Comparison of ENCODE assay signal across 8 cellular contexts in genomic region chr11:22920939-22921565, GRCh38.
DNase-seq lines count a peak whose midpoint lies in the region; ATAC-seq, FAIRE-seq and TF ChIP-seq lines count a peak whose summit lies in the region.

No MANE protein-coding gene starts in this region.

- in situ Hi-C loops in K562 (cut with MboI) = no loop called here

- no peaks in the 10 kb centered on the region for H3K79me2 ChIP-seq in K562 (ENCODE audit: control insufficient read depth, insufficient read depth, low read length)

- H3K27ac ChIP-seq in K562 (ENCODE audit: extremely low read depth, low read depth, low read length) = no peak overlapping the region

- no TSS peak for BruUV-seq in K562 (replicated peaks; lab: Mats Ljungman, UMichigan)

- H3K4me3 ChIP-seq in K562 = no peak overlapping the region

- no peaks in the 10 kb centered on the region for H4K20me1 ChIP-seq in K562 (replicated peaks; ENCODE audit: control insufficient read depth, insufficient read depth, low read length)

- peak in 1 of 3 experiments; percentile 27; a peak in 1 of 6 replicates for TF ChIP-seq CTCF in K562 (IDR thresholded peaks at IDR 0.05 in 2 of 3, conservative IDR thresholded peaks at IDR 0.05 in 1 of 3; ENCODE audit: insufficient read depth in 2 of 3, low read depth in 1 of 3, low read length in 3 of 3)

- CTCF ChIA-PET in K562 (lab: Yijun Ruan, JAX; ENCODE audit: low intra/inter-chr PET ratio) = no interaction called here

- no peak for FAIRE-seq in K562 (lab: Jason Lieb, UNC)

- no peaks in the 10 kb centered on the region for H3K36me3 ChIP-seq in K562 (ENCODE audit: control insufficient read depth, insufficient read depth, low read length)

- POLR2A ChIA-PET in K562 (lab: Yijun Ruan, JAX) = no interaction called here

- no peak overlapping the region for H3K4me2 ChIP-seq in K562 (ENCODE audit: insufficient read depth, low read length)

- no peaks in the 10 kb centered on the region for H3K4me1 ChIP-seq in K562 (replicated peaks in 1 of 2; ENCODE audit: control insufficient read depth in 2 of 2, insufficient read depth in 2 of 2, low read length in 2 of 2)

- peak in 1 of 2 experiments; percentile 45; a peak in 2 of 4 replicates for TF ChIP-seq RAD21 in K562 (CRISPR knock-in tag; conservative IDR thresholded peaks at IDR 0.05 in 1 of 2, IDR thresholded peaks at IDR 0.05 in 1 of 2)

- no peak overlapping the region for H2AFZ ChIP-seq in K562 (ENCODE audit: low read depth, low read length)

- intact Hi-C loops in K562 (cut with micrococcal nuclease) = no loop called here

- TF ChIP-seq EP300 in K562 (IDR thresholded peaks at IDR 0.05; ENCODE audit: low read length) = no peak

- peak; percentile 1 to 53 for DNase-seq in NCI-H524 (lab: John Stamatoyannopoulos, UW)
- DNase-seq in NCI-H524 treated with DMSO at 0.1 percent for 48 hours (lab: John Stamatoyannopoulos, UW) = no peak
- peak; percentile 72 for DNase-seq in NCI-H345 (lab: John Stamatoyannopoulos, UW)
- DNase-seq in K562 (ENCODE audit: extremely low read depth in 1 of 4, low spot score in 3 of 4) = peak in 2 of 4 experiments; percentile 2 to 6
- peak; percentile 44 for DNase-seq in kidney glomerular epithelial cell (lab: John Stamatoyannopoulos, UW)
- DNase-seq in NK-92 (lab: John Stamatoyannopoulos, UW; ENCODE audit: unreplicated experiment) = no peak

- TF ChIP-seq POLR2A in K562 (conservative IDR thresholded peaks at IDR 0.05) = no peak

- H3K27me3 ChIP-seq in K562 (ENCODE audit: control insufficient read depth in 2 of 2, insufficient read depth in 2 of 2, low read length in 2 of 2) = no peaks in the 10 kb centered on the region

- ATAC-seq in GM19438 (IDR thresholded peaks at IDR 0.05; ENCODE audit: low read depth, unreplicated experiment) (peak; percentile 91), HG03196 (IDR thresholded peaks at IDR 0.05; ENCODE audit: unreplicated experiment) (peak; percentile 85), K562 (peak; percentile 59; the same call in 1 of the 3 replicates)

- H3K9me1 ChIP-seq in K562 (ENCODE audit: control insufficient read depth, insufficient read depth, low read length) = no peaks in the 10 kb centered on the region

- no peaks in the 10 kb centered on the region for H3K9me3 ChIP-seq in K562 (replicated peaks; ENCODE audit: control insufficient read depth, insufficient read depth, low read depth, low read length)

- H3K9ac ChIP-seq in K562 (ENCODE audit: insufficient read depth in 1 of 2, low read depth in 2 of 2, low read length in 2 of 2) = no peak overlapping the region

- 2% methylated on average over 5 of the region's 5 CpGs for WGBS in K562 (ENCODE audit: insufficient coverage, low coverage, missing lambda C conversion rate)

TF ChIP-seq in K562, 482 proteins besides CTCF, POLR2A, EP300 and RAD21:
- no peak for TF ChIP-seq PRPF4 (IDR thresholded peaks at IDR 0.05; ENCODE audit: insufficient read depth, low read depth, low read length, poor library complexity, severe bottlenecking)
- TF ChIP-seq STAT5B (CRISPR knock-in tag; IDR thresholded peaks at IDR 0.05) = no peak
- no peak for TF ChIP-seq FOS (IDR thresholded peaks at IDR 0.05; ENCODE audit: extremely low read depth, insufficient read length)
- TF ChIP-seq HDAC8 (tag; IDR thresholded peaks at IDR 0.05) = no peak
- TF ChIP-seq NEUROD1 (IDR thresholded peaks at IDR 0.05; ENCODE audit: borderline replicate concordance, low read depth, low read length, partially characterized antibody) = no peak
- no peak for TF ChIP-seq SMARCA5 (IDR thresholded peaks at IDR 0.05)
- TF ChIP-seq GATAD2A (IDR thresholded peaks at IDR 0.05) = no peak
- TF ChIP-seq ZNF445 (CRISPR knock-in tag; IDR thresholded peaks at IDR 0.05; ENCODE audit: low read depth) = no peak
- no peak for TF ChIP-seq FOXJ3 (CRISPR knock-in tag; IDR thresholded peaks at IDR 0.05)
- TF ChIP-seq ATF1 (CRISPR knock-in tag; IDR thresholded peaks at IDR 0.05) = no peak
- TF ChIP-seq ATF1 (tag; IDR thresholded peaks at IDR 0.05) = no peak
- no peak for TF ChIP-seq ZNF124 (CRISPR knock-in tag; IDR thresholded peaks at IDR 0.05)
- TF ChIP-seq NFE2L1 (tag; IDR thresholded peaks at IDR 0.05; ENCODE audit: borderline replicate concordance, low read depth) = no peak
- TF ChIP-seq HDAC2 (IDR thresholded peaks at IDR 0.05) = no peak
- TF ChIP-seq DACH1 (IDR thresholded peaks at IDR 0.05; ENCODE audit: partially characterized antibody) = no peak
- TF ChIP-seq, protein P1, sequence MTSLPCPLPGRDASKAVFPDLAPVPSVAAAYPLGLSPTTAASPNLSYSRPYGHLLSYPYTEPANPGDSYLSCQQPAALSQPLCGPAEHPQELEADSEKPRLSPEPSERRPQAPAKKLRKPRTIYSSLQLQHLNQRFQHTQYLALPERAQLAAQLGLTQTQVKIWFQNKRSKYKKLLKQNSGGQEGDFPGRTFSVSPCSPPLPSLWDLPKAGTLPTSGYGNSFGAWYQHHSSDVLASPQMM (CRISPR knock-in tag; IDR thresholded peaks at IDR 0.05) = no peak
- TF ChIP-seq, protein P2, sequence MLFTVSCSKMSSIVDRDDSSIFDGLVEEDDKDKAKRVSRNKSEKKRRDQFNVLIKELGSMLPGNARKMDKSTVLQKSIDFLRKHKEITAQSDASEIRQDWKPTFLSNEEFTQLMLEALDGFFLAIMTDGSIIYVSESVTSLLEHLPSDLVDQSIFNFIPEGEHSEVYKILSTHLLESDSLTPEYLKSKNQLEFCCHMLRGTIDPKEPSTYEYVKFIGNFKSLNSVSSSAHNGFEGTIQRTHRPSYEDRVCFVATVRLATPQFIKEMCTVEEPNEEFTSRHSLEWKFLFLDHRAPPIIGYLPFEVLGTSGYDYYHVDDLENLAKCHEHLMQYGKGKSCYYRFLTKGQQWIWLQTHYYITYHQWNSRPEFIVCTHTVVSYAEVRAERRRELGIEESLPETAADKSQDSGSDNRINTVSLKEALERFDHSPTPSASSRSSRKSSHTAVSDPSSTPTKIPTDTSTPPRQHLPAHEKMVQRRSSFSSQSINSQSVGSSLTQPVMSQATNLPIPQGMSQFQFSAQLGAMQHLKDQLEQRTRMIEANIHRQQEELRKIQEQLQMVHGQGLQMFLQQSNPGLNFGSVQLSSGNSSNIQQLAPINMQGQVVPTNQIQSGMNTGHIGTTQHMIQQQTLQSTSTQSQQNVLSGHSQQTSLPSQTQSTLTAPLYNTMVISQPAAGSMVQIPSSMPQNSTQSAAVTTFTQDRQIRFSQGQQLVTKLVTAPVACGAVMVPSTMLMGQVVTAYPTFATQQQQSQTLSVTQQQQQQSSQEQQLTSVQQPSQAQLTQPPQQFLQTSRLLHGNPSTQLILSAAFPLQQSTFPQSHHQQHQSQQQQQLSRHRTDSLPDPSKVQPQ (CRISPR knock-in tag; IDR thresholded peaks at IDR 0.05; ENCODE audit: borderline replicate concordance) = no peak
- no peak for TF ChIP-seq NFIX (CRISPR knock-in tag; IDR thresholded peaks at IDR 0.05; ENCODE audit: low read depth)
- TF ChIP-seq TRIM28 (IDR thresholded peaks at IDR 0.05) = no peak
- no peak for TF ChIP-seq PHB2 (IDR thresholded peaks at IDR 0.05; ENCODE audit: low read depth)
- TF ChIP-seq, protein P3, sequence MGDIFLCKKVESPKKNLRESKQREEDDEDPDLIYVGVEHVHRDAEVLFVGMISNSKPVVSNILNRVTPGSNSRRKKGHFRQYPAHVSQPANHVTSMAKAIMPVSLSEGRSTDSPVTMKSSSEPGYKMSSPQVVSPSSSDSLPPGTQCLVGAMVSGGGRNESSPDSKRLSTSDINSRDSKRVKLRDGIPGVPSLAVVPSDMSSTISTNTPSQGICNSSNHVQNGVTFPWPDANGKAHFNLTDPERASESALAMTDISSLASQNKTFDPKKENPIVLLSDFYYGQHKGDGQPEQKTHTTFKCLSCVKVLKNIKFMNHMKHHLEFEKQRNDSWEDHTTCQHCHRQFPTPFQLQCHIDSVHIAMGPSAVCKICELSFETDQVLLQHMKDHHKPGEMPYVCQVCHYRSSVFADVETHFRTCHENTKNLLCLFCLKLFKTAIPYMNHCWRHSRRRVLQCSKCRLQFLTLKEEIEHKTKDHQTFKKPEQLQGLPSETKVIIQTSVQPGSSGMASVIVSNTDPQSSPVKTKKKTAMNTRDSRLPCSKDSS (IDR thresholded peaks at IDR 0.05; ENCODE audit: low read depth, partially characterized antibody) = no peak
TF ChIP-seq in K562: peak in this region for 0.

Comparison
In these comparisons a context has a peak if more than half of its experiments do, and no peak if none do; other contexts are left out.
1. DNase-seq: peak in NCI-H524 (2 of 2), NCI-H345 (single experiment) and kidney glomerular epithelial cell (single experiment); none in NCI-H524 treated with DMSO at 0.1 percent for 48 hours (single experiment) and NK-92 (single experiment).
2. Peak in every context shown above with its lines, with median percentiles within 50 percentile points of each other: ATAC-seq.